Comparison of ENCODE assay signal across 15 cellular contexts in the genomic region with DNA sequence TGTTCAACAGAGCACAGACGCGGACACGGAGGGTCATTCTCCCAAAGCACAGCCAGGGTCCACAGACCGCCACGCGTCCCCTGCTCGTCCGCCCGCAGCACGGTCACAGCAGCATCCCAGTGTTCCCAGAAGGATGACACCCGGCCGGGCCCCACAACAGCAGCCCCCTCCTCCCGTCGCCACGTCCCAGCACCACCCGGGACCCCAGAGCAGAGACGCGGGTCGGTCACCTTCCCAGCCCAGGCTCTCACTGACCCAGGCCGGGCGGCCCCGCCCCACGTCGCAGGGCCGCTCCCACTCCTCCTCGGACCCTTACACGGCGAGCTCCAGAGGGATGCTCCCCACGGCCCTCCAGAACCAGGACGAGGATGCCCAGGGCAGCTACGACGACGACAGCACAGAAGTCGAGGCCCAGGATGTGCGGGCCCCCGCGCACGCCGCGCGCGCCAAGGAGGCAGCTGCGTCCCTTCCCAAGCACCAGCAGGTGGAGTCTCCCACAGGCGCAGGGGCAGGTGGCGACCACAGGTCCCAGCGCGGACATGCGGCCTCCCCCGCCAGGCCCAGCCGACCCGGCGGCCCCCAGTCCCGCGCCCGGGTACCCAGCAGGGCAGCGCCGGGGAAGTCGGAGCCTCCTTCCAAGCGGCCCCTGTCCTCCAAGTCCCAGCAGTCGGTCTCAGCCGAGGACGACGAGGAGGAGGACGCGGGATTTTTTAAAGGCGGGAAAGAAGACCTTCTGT.
A peak's percentile ranks its signal among the peaks of the same experiment; 100 is the strongest.
DNase-seq lines count a peak whose midpoint lies in the region; ATAC-seq and TF ChIP-seq lines count a peak whose summit lies in the region.
"Had no signal": no experiment of that assay in that cellular context is flagged by ENCODE, and none has a peak within 500 bp of the region (broad histone marks: within the 10 kb centered on the region; RNA-seq: fewer than 3 reads in every experiment).

No MANE protein-coding gene starts in this region.

- peaks cover 5% of the 10 kb centered on the region for H3K4me1 Mint-ChIP-seq in endothelial cell (ENCODE audit: unreplicated experiment)
- H3K4me1 Mint-ChIP-seq in stimulated activated effector memory CD8-positive, alpha-beta T cell treated with anti-CD3 and anti-CD28 coated beads, Interleukin-12 subunit alpha, Interleukin-12 subunit beta, amount 100 ng/mL, for 72 hours = no peaks in the 10 kb centered on the region

- H3K36me3 ChIP-seq in liver (ENCODE audit: control insufficient read depth in 4 of 4, insufficient read depth in 3 of 4, low read depth in 1 of 4, low read length in 3 of 4) (no peaks in the 10 kb centered on the region), uterus (no peaks in the 10 kb centered on the region)
- H3K36me3 ChIP-seq: esophagus squamous epithelium had no signal

- CTCF ChIA-PET in GM10248 (lab: Yijun Ruan, JAX) = interaction anchor here (1.5 kb wide), 1 partner anchor 19 kb away, joined by 4 read pairs; no protein-coding TSS in a partner anchor

- H3K9me3 Mint-ChIP-seq in endothelial cell (ENCODE audit: unreplicated experiment) = no peaks in the 10 kb centered on the region
- no peaks in the 10 kb centered on the region for H3K9me3 Mint-ChIP-seq in stimulated activated effector memory CD8-positive, alpha-beta T cell treated with anti-CD3 and anti-CD28 coated beads, Interleukin-12 subunit alpha, Interleukin-12 subunit beta, amount 100 ng/mL, for 72 hours
- H3K9me3 Mint-ChIP-seq: T-helper 2 cell treated with Interferon-gamma antibody and Interleukin-4, amounts not matched to agents 5 μg/mL and 100 μg/mL, for 36 hours had no signal

- 20% methylated on average over 66 of the region's 66 CpGs for WGBS in liver

- DNase-seq in NCI-H748 (lab: John Stamatoyannopoulos, UW; ENCODE audit: unreplicated experiment) (peak; percentile 11), NCI-H748 treated with DMSO at 0.1 percent for 48 hours (lab: John Stamatoyannopoulos, UW) (no peak), endothelial cell (ENCODE audit: low spot score) (peak; percentile 28), GM10248 (ENCODE audit: extremely low spot score) (no peak), uterus (no peak)
- DNase-seq in stimulated activated effector memory CD8-positive, alpha-beta T cell treated with anti-CD3 and anti-CD28 coated beads, Interleukin-12 subunit alpha, Interleukin-12 subunit beta, amount 100 ng/mL, for 72 hours (ENCODE audit: low spot score in 2 of 2) = no peak
- DNase-seq: activated CD4-positive, alpha-beta T cell treated with anti-CD3 and anti-CD28 coated beads for 48 hours; esophagus squamous epithelium; hypothalamus; KBM-7; NCI-H1417; stimulated activated naive CD4-positive, alpha-beta T cell treated with Interleukin-2 at 50 U/mL for 16 hours had no signal

- TF ChIP-seq CTCF in endothelial cell (IDR thresholded peaks at IDR 0.05; ENCODE audit: unreplicated experiment) (peak; percentile 13), liver (IDR thresholded peaks at IDR 0.05; ENCODE audit: low read depth, low read length, missing input control) (peak; percentile 29), GM10248 (IDR thresholded peaks at IDR 0.05; ENCODE audit: control extremely low read depth, extremely low read depth, low read depth, missing control alignments) (no peak), uterus (IDR thresholded peaks at IDR 0.05) (peak in 1 of 4 experiments; percentile 10)

- TF ChIP-seq POLR2A in uterus (IDR thresholded peaks at IDR 0.05) = no peak

- H3K27me3 Mint-ChIP-seq in endothelial cell (ENCODE audit: unreplicated experiment) = peaks cover 8% of the 10 kb centered on the region

- intact Hi-C loops in uterus (cut with DNase I; ENCODE audit: low total_unique reads) = no loop called here

- peak; percentile 24 for ATAC-seq in stimulated activated effector memory CD8-positive, alpha-beta T cell treated with anti-CD3 and anti-CD28 coated beads, Interleukin-12 subunit alpha, Interleukin-12 subunit beta, amount 100 ng/mL, for 72 hours
- ATAC-seq in HG03139 (IDR thresholded peaks at IDR 0.05; ENCODE audit: unreplicated experiment) = no peak

- peak overlapping the region in 1 of 3 donors; percentile 26 for H3K4me3 ChIP-seq in liver (ENCODE audit: low read depth in 1 of 3, low read length in 3 of 3)
- no peak overlapping the region for H3K4me3 ChIP-seq in uterus
- H3K4me3 ChIP-seq: esophagus squamous epithelium had no signal

- POLR2A ChIA-PET in GM10248 (lab: Yijun Ruan, JAX) = no interaction called here

- H3K27ac Mint-ChIP-seq in endothelial cell (ENCODE audit: unreplicated experiment) = no peak overlapping the region
- H3K27ac Mint-ChIP-seq in stimulated activated effector memory CD8-positive, alpha-beta T cell treated with anti-CD3 and anti-CD28 coated beads, Interleukin-12 subunit alpha, Interleukin-12 subunit beta, amount 100 ng/mL, for 72 hours = no peak overlapping the region
- H3K27ac Mint-ChIP-seq: T-helper 2 cell treated with Interferon-gamma antibody and Interleukin-4, amounts not matched to agents 5 μg/mL and 100 μg/mL, for 36 hours had no signal

- H3K9me3 ChIP-seq in liver (ENCODE audit: control insufficient read depth in 4 of 4, low read length in 3 of 4) (no peaks in the 10 kb centered on the region), uterus (no peaks in the 10 kb centered on the region)
- H3K9me3 ChIP-seq: esophagus squamous epithelium had no signal

- no peak overlapping the region for H3K9ac ChIP-seq in liver (ENCODE audit: low read depth in 1 of 2, low read length in 2 of 2)

- H3K27ac ChIP-seq in liver (ENCODE audit: low read depth in 1 of 2, low read length in 2 of 2) (no peak overlapping the region), uterus (no peak overlapping the region)
- H3K27ac ChIP-seq: esophagus squamous epithelium had no signal

- H3K27me3 ChIP-seq in liver (ENCODE audit: control insufficient read depth in 4 of 4, insufficient read depth in 4 of 4, low read length in 3 of 4) = peaks cover 0 to 11% (median 3%) of the 10 kb centered on the region in 4 donors
- no peaks in the 10 kb centered on the region for H3K27me3 ChIP-seq in uterus

- no peak overlapping the region for H3K4me3 Mint-ChIP-seq in endothelial cell (ENCODE audit: unreplicated experiment)
- no peak overlapping the region for H3K4me3 Mint-ChIP-seq in stimulated activated effector memory CD8-positive, alpha-beta T cell treated with anti-CD3 and anti-CD28 coated beads, Interleukin-12 subunit alpha, Interleukin-12 subunit beta, amount 100 ng/mL, for 72 hours
- H3K4me3 Mint-ChIP-seq: T-helper 2 cell treated with Interferon-gamma antibody and Interleukin-4, amounts not matched to agents 5 μg/mL and 100 μg/mL, for 36 hours had no signal

- TF ChIP-seq RAD21 in liver (IDR thresholded peaks at IDR 0.05) = peak; percentile 28 to 62

- H3K4me1 ChIP-seq in liver (ENCODE audit: control insufficient read depth in 4 of 4, insufficient read depth in 4 of 4, low read length in 3 of 4) (peaks cover 0 to 7% (median 3%) of the 10 kb centered on the region in 4 donors), uterus (no peaks in the 10 kb centered on the region)

- peaks cover 5% of the 10 kb centered on the region for H3K36me3 Mint-ChIP-seq in endothelial cell (ENCODE audit: low read depth, unreplicated experiment)
- H3K36me3 Mint-ChIP-seq in stimulated activated effector memory CD8-positive, alpha-beta T cell treated with anti-CD3 and anti-CD28 coated beads, Interleukin-12 subunit alpha, Interleukin-12 subunit beta, amount 100 ng/mL, for 72 hours = no peaks in the 10 kb centered on the region

TF ChIP-seq in liver, 16 proteins besides CTCF, POLR2A, EP300 and RAD21 (continues in another document):
- TF ChIP-seq TAF1 (conservative IDR thresholded peaks at IDR 0.05) (no peak), RXRA (IDR thresholded peaks at IDR 0.05) (no peak), HNF4G (IDR thresholded peaks at IDR 0.05) (no peak), FOXA1 (IDR thresholded peaks at IDR 0.05) (no peak), JUND (IDR thresholded peaks at IDR 0.05) (no peak), NR2F2 (IDR thresholded peaks at IDR 0.05) (no peak), HNF4A (conservative IDR thresholded peaks at IDR 0.05) (no peak), GABPA (IDR thresholded peaks at IDR 0.05 in 1 of 2, conservative IDR thresholded peaks at IDR 0.05 in 1 of 2) (no peak), FOXA2 (IDR thresholded peaks at IDR 0.05) (no peak), MAX (IDR thresholded peaks at IDR 0.05) (no peak), EGR1 (IDR thresholded peaks at IDR 0.05; ENCODE audit: low read depth in 2 of 2) (no peak)
- TF ChIP-seq, protein P1, sequence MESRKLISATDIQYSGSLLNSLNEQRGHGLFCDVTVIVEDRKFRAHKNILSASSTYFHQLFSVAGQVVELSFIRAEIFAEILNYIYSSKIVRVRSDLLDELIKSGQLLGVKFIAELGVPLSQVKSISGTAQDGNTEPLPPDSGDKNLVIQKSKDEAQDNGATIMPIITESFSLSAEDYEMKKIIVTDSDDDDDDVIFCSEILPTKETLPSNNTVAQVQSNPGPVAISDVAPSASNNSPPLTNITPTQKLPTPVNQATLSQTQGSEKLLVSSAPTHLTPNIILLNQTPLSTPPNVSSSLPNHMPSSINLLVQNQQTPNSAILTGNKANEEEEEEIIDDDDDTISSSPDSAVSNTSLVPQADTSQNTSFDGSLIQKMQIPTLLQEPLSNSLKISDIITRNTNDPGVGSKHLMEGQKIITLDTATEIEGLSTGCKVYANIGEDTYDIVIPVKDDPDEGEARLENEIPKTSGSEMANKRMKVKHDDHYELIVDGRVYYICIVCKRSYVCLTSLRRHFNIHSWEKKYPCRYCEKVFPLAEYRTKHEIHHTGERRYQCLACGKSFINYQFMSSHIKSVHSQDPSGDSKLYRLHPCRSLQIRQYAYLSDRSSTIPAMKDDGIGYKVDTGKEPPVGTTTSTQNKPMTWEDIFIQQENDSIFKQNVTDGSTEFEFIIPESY (IDR thresholded peaks at IDR 0.05) = no peak
- TF ChIP-seq, protein P2, sequence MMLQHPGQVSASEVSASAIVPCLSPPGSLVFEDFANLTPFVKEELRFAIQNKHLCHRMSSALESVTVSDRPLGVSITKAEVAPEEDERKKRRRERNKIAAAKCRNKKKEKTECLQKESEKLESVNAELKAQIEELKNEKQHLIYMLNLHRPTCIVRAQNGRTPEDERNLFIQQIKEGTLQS (IDR thresholded peaks at IDR 0.05) = no peak

Comparison
In these comparisons a context has a peak if more than half of its experiments do, and no peak if none do; other contexts are left out.
1. DNase-seq: peak in NCI-H748 (single experiment) and endothelial cell (single experiment); none in NCI-H748 treated with DMSO at 0.1 percent for 48 hours (single experiment), stimulated activated effector memory CD8-positive, alpha-beta T cell treated with anti-CD3 and anti-CD28 coated beads, Interleukin-12 subunit alpha, Interleukin-12 subunit beta, amount 100 ng/mL, for 72 hours (0 of 2), GM10248 (single experiment) and uterus (0 of 2).